In genomic region chr10:119693262-119693957, GRCh38 we compare ENCODE assay signal across 9 cellular contexts. TPM values are rescaled to one million over a fixed set of nuclear protein-coding genes. Genes with fewer than 3 reads are reported as not detected.
DNase-seq lines count a peak whose midpoint lies in the region; ATAC-seq and TF ChIP-seq lines count a peak whose summit lies in the region.
"Had no signal": no experiment of that assay in that cellular context is flagged by ENCODE, and none has a peak within 500 bp of the region (broad histone marks: within the 10 kb centered on the region; RNA-seq: fewer than 3 reads in every experiment).

No MANE protein-coding gene starts in this region.

- H2AFZ ChIP-seq in PC-3 (ENCODE audit: low read length), result no peak overlapping the region

- ATAC-seq in left ventricle myocardium superior, result peak; percentile 34
- no peak for ATAC-seq in left cardiac atrium
- peak; percentile 50 for ATAC-seq in upper lobe of right lung
- ATAC-seq in PC-3, result no peak
- no peak for ATAC-seq in HG02623 (IDR thresholded peaks at IDR 0.05; ENCODE audit: unreplicated experiment)

- H3K4me3 ChIP-seq in upper lobe of right lung, result no peak overlapping the region
- no peak overlapping the region for H3K4me3 ChIP-seq in PC-3 (ENCODE audit: low read length)

- POLR2A ChIA-PET in PC-3 (lab: Charles Lee; ENCODE audit: unreplicated experiment), result no interaction called here

- H3K9me3 ChIP-seq in upper lobe of right lung (no peaks in the 10 kb centered on the region), PC-3 (ENCODE audit: low read length) (no peaks in the 10 kb centered on the region)

- H4K20me1 ChIP-seq in PC-3 (ENCODE audit: low read length), result no peaks in the 10 kb centered on the region

- H3K36me3 ChIP-seq in upper lobe of right lung (no peaks in the 10 kb centered on the region), PC-3 (ENCODE audit: low read depth, low read length) (no peaks in the 10 kb centered on the region)

- H3K27ac ChIP-seq in upper lobe of right lung (no peak overlapping the region), PC-3 (ENCODE audit: low read length) (no peak overlapping the region)

- no peaks in the 10 kb centered on the region for H3K4me1 ChIP-seq in upper lobe of right lung
- H3K4me1 ChIP-seq in PC-3 (ENCODE audit: insufficient read depth, low read length), result peaks cover 2% of the 10 kb centered on the region

- H3K9me2 ChIP-seq in PC-3 (replicated peaks; ENCODE audit: low read length), result no peaks in the 10 kb centered on the region

- no peaks in the 10 kb centered on the region for H3K27me3 ChIP-seq in upper lobe of right lung
- no peaks in the 10 kb centered on the region for H3K27me3 ChIP-seq in PC-3 (ENCODE audit: low read length)

- no peak for TF ChIP-seq CTCF in upper lobe of right lung (IDR thresholded peaks at IDR 0.05)
- no peak for TF ChIP-seq CTCF in PC-3 (conservative IDR thresholded peaks at IDR 0.05; ENCODE audit: low read depth, low read length)

- no peak overlapping the region for H3K4me2 ChIP-seq in PC-3 (ENCODE audit: low read length)

- intact Hi-C loops in left ventricle myocardium superior (cut with micrococcal nuclease) (no loop called here), left cardiac atrium (cut with DNase I) (no loop called here), upper lobe of right lung (cut with DNase I) (no loop called here), PC-3 (cut with micrococcal nuclease) (no loop called here)

- CTCF ChIA-PET in PC-3 (lab: Charles Lee), result no interaction called here

- DNase-seq in left ventricle myocardium superior, result no peak
- no peak for DNase-seq in left cardiac atrium
- DNase-seq in HK-2 (ENCODE audit: unreplicated experiment), result peak; percentile 42
- DNase-seq in hippocampal formation (lab: John Stamatoyannopoulos, UW), result peak; percentile 45 to 56
- DNase-seq in upper lobe of right lung, result no peak
- DNase-seq in NCI-H1694 treated with DMSO at 0.1 percent for 48 hours (lab: John Stamatoyannopoulos, UW), result no peak
- no peak for DNase-seq in PC-3
- DNase-seq: NCI-H187 treated with DMSO at 0.1 percent for 48 hours had no signal

- no TSS peak for BruUV-seq in PC-3 (replicated peaks; lab: Mats Ljungman, UMichigan)

- H3K9ac ChIP-seq in PC-3 (ENCODE audit: low read length), result no peak overlapping the region

- H3K79me2 ChIP-seq in PC-3 (ENCODE audit: low read length), result no peaks in the 10 kb centered on the region

- H3F3A ChIP-seq in PC-3 (ENCODE audit: low read length, unreplicated experiment), result no peaks in the 10 kb centered on the region

RNA-seq across cellular contexts. Expression of gene INPP5F, which starts 32.4 kb away (rescaled TPM):
- total RNA-seq in left ventricle myocardium superior, result 4.0 TPM
- total RNA-seq in left cardiac atrium, result 1 to 10 TPM; 6.2 to 8.3 TPM
- 13.9 TPM for total RNA-seq in upper lobe of right lung
- total RNA-seq in PC-3 (2014; rRNA removed), result 8.1 and 8.2 TPM in 2 replicates

RNA-seq across cellular contexts. Expression of gene BAG3, which starts 42.2 kb away (rescaled TPM):
- total RNA-seq in left ventricle myocardium superior, result 151 TPM
- total RNA-seq in left cardiac atrium, result 100 to 1,000 TPM; 113 to 114 TPM
- 41.5 TPM for total RNA-seq in upper lobe of right lung
- 47.1 and 47.6 TPM in 2 replicates for total RNA-seq in PC-3 (2014; rRNA removed)

Comparison
In these comparisons a context has a peak if more than half of its experiments do, and no peak if none do; other contexts are left out.
1. ATAC-seq: peak in left ventricle myocardium superior (single experiment) and upper lobe of right lung (single experiment); none in left cardiac atrium (0 of 2), PC-3 (single experiment) and HG02623 (single experiment).
2. DNase-seq: peak in HK-2 (single experiment) and hippocampal formation (2 of 2); none in left ventricle myocardium superior (single experiment), left cardiac atrium (single experiment), upper lobe of right lung (single experiment), NCI-H1694 treated with DMSO at 0.1 percent for 48 hours (single experiment) and PC-3 (single experiment).